24 cellular contexts compared by ENCODE assay signal in the genomic region with DNA sequence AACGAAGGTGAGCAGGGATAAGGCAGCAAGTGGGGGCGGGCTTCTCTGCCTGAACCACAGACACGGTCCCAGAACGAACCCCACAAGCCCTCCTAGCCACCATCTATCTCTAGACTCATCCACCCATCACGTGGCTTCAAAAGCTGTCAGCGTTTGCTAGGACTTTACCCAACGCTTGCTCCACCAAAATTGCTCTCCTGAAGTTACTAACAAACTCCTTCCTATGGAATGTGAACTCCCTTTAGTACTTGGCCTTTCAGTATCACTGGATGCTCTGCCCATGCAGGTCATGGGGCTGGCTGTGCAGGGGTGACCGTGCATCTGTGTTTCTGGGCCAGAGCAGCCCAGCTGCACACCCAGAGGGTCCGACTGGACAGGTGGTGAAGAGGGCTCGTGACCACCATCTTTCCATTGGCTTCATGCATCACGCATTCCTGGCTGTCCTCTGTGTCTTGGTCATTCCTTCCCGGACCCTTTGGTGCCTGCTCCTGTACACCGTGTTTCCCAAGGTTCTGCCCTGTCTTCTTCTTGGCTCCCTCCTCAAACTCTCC.
"Had no signal": no experiment of that assay in that cellular context is flagged by ENCODE, and none has a peak within 500 bp of the region (broad histone marks: within the 10 kb centered on the region; RNA-seq: fewer than 3 reads in every experiment).

No MANE protein-coding gene starts in this region.

- H3K27me3 Mint-ChIP-seq: activated CD4-positive, alpha-beta T cell treated with anti-CD3 and anti-CD28 coated beads for 36 hours had no signal

- H3K36me3 Mint-ChIP-seq: activated naive CD8-positive, alpha-beta T cell treated with anti-CD3 and anti-CD28 coated beads, Interleukin-2, amount 10 ng/mL, durations not matched to agents 7 days and 5 days had no signal

- ATAC-seq: activated CD4-positive, alpha-beta T cell treated with anti-CD3 and anti-CD28 coated beads for 36 hours; activated CD8-positive, alpha-beta T cell treated with anti-CD3 and anti-CD28 coated beads, Interleukin-2, amount 10 ng/mL, durations not matched to agents 7 days and 5 days; activated T-cell treated with anti-CD3 and anti-CD28 coated beads, Interleukin-2, amount 50 U/mL, for 72 hours had no signal

- H3K27ac Mint-ChIP-seq: activated CD4-positive, alpha-beta T cell treated with anti-CD3 and anti-CD28 coated beads for 36 hours; activated CD8-positive, alpha-beta T cell treated with anti-CD3 and anti-CD28 coated beads, Interleukin-2, amount 10 ng/mL, durations not matched to agents 7 days and 5 days; activated naive CD8-positive, alpha-beta T cell treated with anti-CD3 and anti-CD28 coated beads, Interleukin-2, amount 10 ng/mL, durations not matched to agents 7 days and 5 days; activated T-cell treated with anti-CD3 and anti-CD28 coated beads, Interleukin-2, amount 50 U/mL, for 72 hours; activated T-helper 2 cell treated with anti-CD3 and anti-CD28 coated beads, Interferon-gamma antibody, Interleukin-2, Interleukin-4, amounts not matched to agents 10 μg/mL and 5 μg/mL and 100 μg/mL, durations not matched to agents 14 hours and 24 hours and 36 hours had no signal

- H3K9me3 Mint-ChIP-seq: activated naive CD8-positive, alpha-beta T cell treated with anti-CD3 and anti-CD28 coated beads, Interleukin-2, amount 10 ng/mL, durations not matched to agents 7 days and 5 days; activated T-cell treated with anti-CD3 and anti-CD28 coated beads, Interleukin-2, amount 50 U/mL, for 72 hours; activated T-helper 2 cell treated with anti-CD3 and anti-CD28 coated beads, Interferon-gamma antibody, Interleukin-2, Interleukin-4, amounts not matched to agents 10 μg/mL and 5 μg/mL and 100 μg/mL, durations not matched to agents 14 hours and 24 hours and 36 hours had no signal

- H3K36me3 ChIP-seq: breast epithelium, SJCRH30 had no signal

- DNase-seq: activated CD4-positive, alpha-beta T cell treated with anti-CD3 and anti-CD28 coated beads for 36 hours; activated CD4-positive, alpha-beta T cell treated with anti-CD3 and anti-CD28 coated beads, Interleukin-2, amount 50 U/mL, for 1 hour; activated CD8-positive, alpha-beta T cell treated with anti-CD3 and anti-CD28 coated beads, Interleukin-2, amount 10 ng/mL, durations not matched to agents 7 days and 5 days; activated naive CD4-positive, alpha-beta T cell treated with anti-CD3 and anti-CD28 coated beads, Interleukin-2, amount 50 U/mL, for 16 hours; activated T-cell treated with anti-CD3 and anti-CD28 coated beads, Interleukin-2, amount 50 U/mL, for 72 hours; anterior cingulate cortex; central memory CD4-positive, alpha-beta T cell; KG1; NCI-H1092; NCI-H1417; NCI-H2029; NCI-H2107; NCI-H2171 treated with DMSO at 0.1 percent for 48 hours; NCI-H226; NCI-H526; NCI-H82; SJCRH30; SK-N-SH; T-helper 1 cell had no signal

- H3K9me3 ChIP-seq: adrenal gland, breast epithelium, SJCRH30, SK-N-SH had no signal

- H3K4me3 ChIP-seq: adrenal gland, breast epithelium, SJCRH30 had no signal

- H3K27ac ChIP-seq: adrenal gland, breast epithelium, SJCRH30, VCaP had no signal

- H3K4me1 Mint-ChIP-seq: activated CD4-positive, alpha-beta T cell treated with anti-CD3 and anti-CD28 coated beads for 36 hours; activated naive CD8-positive, alpha-beta T cell treated with anti-CD3 and anti-CD28 coated beads, Interleukin-2, amount 10 ng/mL, durations not matched to agents 7 days and 5 days had no signal

- H3K9ac ChIP-seq: SK-N-SH had no signal

- H3K4me2 ChIP-seq: SK-N-SH had no signal

- H3K27me3 ChIP-seq: adrenal gland, breast epithelium, SJCRH30 had no signal

- H3K4me3 Mint-ChIP-seq: activated CD4-positive, alpha-beta T cell treated with anti-CD3 and anti-CD28 coated beads for 36 hours; activated CD8-positive, alpha-beta T cell treated with anti-CD3 and anti-CD28 coated beads, Interleukin-2, amount 10 ng/mL, durations not matched to agents 7 days and 5 days; activated naive CD8-positive, alpha-beta T cell treated with anti-CD3 and anti-CD28 coated beads, Interleukin-2, amount 10 ng/mL, durations not matched to agents 7 days and 5 days; activated T-cell treated with anti-CD3 and anti-CD28 coated beads, Interleukin-2, amount 50 U/mL, for 72 hours had no signal

- H3K4me1 ChIP-seq: adrenal gland, breast epithelium, SJCRH30 had no signal
